In genomic region chr3:140727886-140728285, GRCh38 we compare ENCODE assay signal across 17 cellular contexts. TPM values are rescaled to one million over a fixed set of nuclear protein-coding genes. Genes with fewer than 3 reads are reported as not detected.
"Had no signal": no experiment of that assay in that cellular context is flagged by ENCODE, and none has a peak within 500 bp of the region (broad histone marks: within the 10 kb centered on the region; RNA-seq: fewer than 3 reads in every experiment).

No MANE protein-coding gene starts in this region.

- H3K27me3 ChIP-seq: colonic mucosa, foreskin keratinocyte, vagina had no signal

- DNase-seq: activated CD8-positive, alpha-beta memory T cell treated with anti-CD3 and anti-CD28 coated beads, Interleukin-2, amount 50 U/mL, for 4 hours; activated CD8-positive, alpha-beta T cell treated with anti-CD3 and anti-CD28 coated beads for 36 hours; activated T-cell treated with anti-CD3 and anti-CD28 coated beads, Interleukin-2, amount 50 U/mL, for 72 hours; aorta; esophagus squamous epithelium; foreskin keratinocyte; head of caudate nucleus; left lung; retina; T1000 had no signal

- H3K27ac ChIP-seq: cardiac muscle cell, colonic mucosa, esophagus squamous epithelium, foreskin keratinocyte, left lung, skin epidermis, vagina, VCaP had no signal

- H3K36me3 ChIP-seq: cardiac muscle cell, colonic mucosa, esophagus squamous epithelium, left lung, vagina had no signal

- H3K4me1 ChIP-seq: colonic mucosa, esophagus squamous epithelium, foreskin keratinocyte, left lung, vagina had no signal

- H3K9me3 ChIP-seq: colonic mucosa, esophagus squamous epithelium, left lung, vagina had no signal

- H3K9me3 Mint-ChIP-seq: activated CD8-positive, alpha-beta T cell treated with anti-CD3 and anti-CD28 coated beads for 36 hours; activated T-cell treated with anti-CD3 and anti-CD28 coated beads, Interleukin-2, amount 50 U/mL, for 72 hours had no signal

- H3K27me3 Mint-ChIP-seq: activated CD8-positive, alpha-beta T cell treated with anti-CD3 and anti-CD28 coated beads for 36 hours had no signal

- H3K27ac Mint-ChIP-seq: activated CD8-positive, alpha-beta T cell treated with anti-CD3 and anti-CD28 coated beads for 36 hours; activated T-cell treated with anti-CD3 and anti-CD28 coated beads, Interleukin-2, amount 50 U/mL, for 72 hours had no signal

- H3K4me3 Mint-ChIP-seq: activated CD8-positive, alpha-beta T cell treated with anti-CD3 and anti-CD28 coated beads for 36 hours; activated T-cell treated with anti-CD3 and anti-CD28 coated beads, Interleukin-2, amount 50 U/mL, for 72 hours had no signal

- H3K4me3 ChIP-seq: cardiac muscle cell, colonic mucosa, esophagus squamous epithelium, left lung, skin epidermis, vagina had no signal

- ATAC-seq: activated CD8-positive, alpha-beta T cell treated with anti-CD3 and anti-CD28 coated beads for 36 hours; activated T-cell treated with anti-CD3 and anti-CD28 coated beads, Interleukin-2, amount 50 U/mL, for 72 hours; foreskin keratinocyte; left lung had no signal

RNA-seq across cellular contexts. Expression of gene TRIM42, which starts 50.0 kb away (rescaled TPM):
- total RNA-seq: activated CD8-positive, alpha-beta T cell treated with anti-CD3 and anti-CD28 coated beads for 36 hours; activated T-cell treated with anti-CD3 and anti-CD28 coated beads, Interleukin-2, amount 50 U/mL, for 72 hours; aorta; cardiac muscle cell; colonic mucosa; esophagus squamous epithelium; foreskin keratinocyte; left lung; osteocyte; vagina had no signal
- polyA plus RNA-seq: aorta, cardiac muscle cell, foreskin keratinocyte, neural cell had no signal
